ENCODE assay signal across 1 cellular context in genomic region chr14:70654609-70655008, GRCh38.
TF ChIP-seq lines count a peak whose summit lies in the region.

No MANE protein-coding gene starts in this region.

TF ChIP-seq in GM12878, 131 proteins besides CTCF, POLR2A, EP300 and RAD21 (continues in another document):
- TF ChIP-seq RUNX3 (IDR thresholded peaks at IDR 0.05; ENCODE audit: low read length): peak; percentile 65; the same call in 1 of the 2 replicates
- TF ChIP-seq TCF7 (IDR thresholded peaks at IDR 0.05; ENCODE audit: borderline replicate concordance): no peak
- TF ChIP-seq SUPT20H (IDR thresholded peaks at IDR 0.05; ENCODE audit: borderline replicate concordance, control insufficient read depth, low read depth, low read length): no peak
- TF ChIP-seq ELK1 (IDR thresholded peaks at IDR 0.05; ENCODE audit: low read depth, low read length): no peak
- no peak for TF ChIP-seq CREM (IDR thresholded peaks at IDR 0.05; ENCODE audit: low read depth)
- TF ChIP-seq BMI1 (IDR thresholded peaks at IDR 0.05; ENCODE audit: borderline replicate concordance): no peak
- no peak for TF ChIP-seq ZBTB4 (CRISPR knock-in tag; IDR thresholded peaks at IDR 0.05)
- no peak for TF ChIP-seq TAF1 (IDR thresholded peaks at IDR 0.05; ENCODE audit: borderline replicate concordance, low read depth, low read length)
- TF ChIP-seq BHLHE40 (IDR thresholded peaks at IDR 0.05; ENCODE audit: borderline replicate concordance in 1 of 2, low read depth in 2 of 2, low read length in 1 of 2): no peak
- TF ChIP-seq SMAD5 (IDR thresholded peaks at IDR 0.05; ENCODE audit: low read depth): no peak
- TF ChIP-seq MEF2A (IDR thresholded peaks at IDR 0.05; ENCODE audit: insufficient read depth, low read depth, low read length): peak; percentile 40; the same call in 1 of the 2 replicates
- TF ChIP-seq FOS (IDR thresholded peaks at IDR 0.05; ENCODE audit: borderline replicate concordance, extremely low read depth, insufficient read length): no peak
- no peak for TF ChIP-seq CHD4 (IDR thresholded peaks at IDR 0.05)
- TF ChIP-seq PKNOX1 (IDR thresholded peaks at IDR 0.05): peak; percentile 92
- TF ChIP-seq ZBTB40 (IDR thresholded peaks at IDR 0.05; ENCODE audit: borderline replicate concordance): no peak
- no peak for TF ChIP-seq ZBTB33 (IDR thresholded peaks at IDR 0.05)
- TF ChIP-seq STAT3 (IDR thresholded peaks at IDR 0.05; ENCODE audit: low read depth, low read length): no peak
- no peak for TF ChIP-seq LARP7 (IDR thresholded peaks at IDR 0.05)
- TF ChIP-seq TBL1XR1 (IDR thresholded peaks at IDR 0.05; ENCODE audit: low read depth, low read length): no peak
- TF ChIP-seq TCF3 (IDR thresholded peaks at IDR 0.05; ENCODE audit: borderline replicate concordance, insufficient read depth, low read depth, low read length): no peak
- TF ChIP-seq JUNB (IDR thresholded peaks at IDR 0.05): no peak
- TF ChIP-seq HDAC6 (IDR thresholded peaks at IDR 0.05; ENCODE audit: unreplicated experiment): no peak
- TF ChIP-seq ZNF384 (IDR thresholded peaks at IDR 0.05; ENCODE audit: borderline replicate concordance, low read depth, low read length): peak; percentile 68
- no peak for TF ChIP-seq KLF5 (IDR thresholded peaks at IDR 0.05; ENCODE audit: partially characterized antibody)
- TF ChIP-seq RB1 (IDR thresholded peaks at IDR 0.05; ENCODE audit: borderline replicate concordance): no peak
- TF ChIP-seq RBBP5 (conservative IDR thresholded peaks at IDR 0.05): no peak
- no peak for TF ChIP-seq CHD2 (IDR thresholded peaks at IDR 0.05; ENCODE audit: borderline replicate concordance, low read depth, low read length)
- TF ChIP-seq IKZF1 (conservative IDR thresholded peaks at IDR 0.05): no peak
- no peak for TF ChIP-seq BCL11A (IDR thresholded peaks at IDR 0.05; ENCODE audit: low read depth, low read length)
- TF ChIP-seq ZNF592 (IDR thresholded peaks at IDR 0.05): 0 out of 2 replicates have a peak, but pooled peaks have one; percentile 11
- no peak for TF ChIP-seq JUND (IDR thresholded peaks at IDR 0.05; ENCODE audit: low read depth, low read length)
- no peak for TF ChIP-seq EGR1 (IDR thresholded peaks at IDR 0.05; ENCODE audit: borderline replicate concordance in 1 of 2, low read depth in 2 of 2, low read length in 2 of 2)
- TF ChIP-seq ZNF687 (IDR thresholded peaks at IDR 0.05): peak; percentile 71
- TF ChIP-seq POU2F2 (IDR thresholded peaks at IDR 0.05; ENCODE audit: borderline replicate concordance, low read depth, low read length): no peak
- no peak for TF ChIP-seq POLR2AphosphoS5 (IDR thresholded peaks at IDR 0.05; ENCODE audit: low read length)
- TF ChIP-seq EED (IDR thresholded peaks at IDR 0.05; ENCODE audit: low read depth): no peak
- TF ChIP-seq IRF5 (IDR thresholded peaks at IDR 0.05; ENCODE audit: borderline replicate concordance): no peak
- TF ChIP-seq CBX5 (IDR thresholded peaks at IDR 0.05; ENCODE audit: low read depth): no peak
- TF ChIP-seq FOXM1 (IDR thresholded peaks at IDR 0.05; ENCODE audit: low read depth, low read length): 0 out of 2 replicates have a peak, but pooled peaks have one; percentile 44
- TF ChIP-seq YY1 (IDR thresholded peaks at IDR 0.05; ENCODE audit: low read depth, low read length): peak; percentile 75
- TF ChIP-seq MXI1 (IDR thresholded peaks at IDR 0.05; ENCODE audit: low read depth, low read length): no peak
- TF ChIP-seq DPF2 (IDR thresholded peaks at IDR 0.05): no peak; the same call in 1 of the 2 replicates
